ENCODE assay signal across 17 cellular contexts in the genomic region with DNA sequence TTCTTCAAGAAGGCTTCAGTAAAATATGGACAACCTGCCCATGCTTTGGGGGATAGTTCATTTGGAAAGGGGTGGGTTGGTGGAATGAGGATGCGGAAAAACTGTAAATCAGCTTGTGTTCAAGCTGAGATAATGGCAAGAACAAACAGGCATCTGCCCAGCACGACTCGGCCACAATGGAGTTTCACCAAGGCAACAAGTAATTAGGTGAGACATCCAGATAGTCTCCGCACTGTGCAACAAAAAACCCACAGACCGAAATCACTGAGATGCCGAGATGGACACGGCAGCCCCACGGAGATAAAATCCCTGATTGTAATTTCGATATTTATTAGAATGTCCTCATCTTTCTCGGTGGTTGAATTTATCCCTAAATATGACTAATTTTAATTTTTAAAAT.
DNase-seq lines count a peak whose midpoint lies in the region; ATAC-seq and TF ChIP-seq lines count a peak whose summit lies in the region.
"Had no signal": no experiment of that assay in that cellular context is flagged by ENCODE, and none has a peak within 500 bp of the region (broad histone marks: within the 10 kb centered on the region; RNA-seq: fewer than 3 reads in every experiment).

No MANE protein-coding gene starts in this region.

- H3K9me3 ChIP-seq in Karpas-422 (ENCODE audit: low read length) (no peaks in the 10 kb centered on the region), neural progenitor cell (ENCODE audit: low read depth) (no peaks in the 10 kb centered on the region), gastrocnemius medialis (no peaks in the 10 kb centered on the region)

- 77 to 83% methylated on average over 10 of the region's 10 CpGs for WGBS in lower leg skin, 2 donors

- no peak overlapping the region for H3K27ac ChIP-seq in Karpas-422 (ENCODE audit: low read length)
- H3K27ac ChIP-seq in neural progenitor cell: no peak overlapping the region
- H3K27ac ChIP-seq in gastrocnemius medialis: no peak overlapping the region

- H4K20me1 ChIP-seq in Karpas-422 (ENCODE audit: insufficient read depth, low read depth, low read length) (no peaks in the 10 kb centered on the region), neural progenitor cell (ENCODE audit: low read depth) (no peaks in the 10 kb centered on the region)

- H3K36me3 Mint-ChIP-seq in neural progenitor cell: no peaks in the 10 kb centered on the region
- H3K36me3 Mint-ChIP-seq: CD14-positive monocyte had no signal

- H2AFZ ChIP-seq in Karpas-422 (ENCODE audit: low read length) (no peak overlapping the region), neural progenitor cell (replicated peaks) (no peak overlapping the region)

- in situ Hi-C loops in gastrocnemius medialis (cut with MboI; ENCODE audit: low sequenced_read_pairs in 4 of 4): no loop called here

- H3K4me3 Mint-ChIP-seq in neural progenitor cell: no peak overlapping the region
- H3K4me3 Mint-ChIP-seq: CD14-positive monocyte had no signal

- no peaks in the 10 kb centered on the region for H3K79me2 ChIP-seq in Karpas-422 (ENCODE audit: low read length)
- no peaks in the 10 kb centered on the region for H3K79me2 ChIP-seq in neural progenitor cell (ENCODE audit: low read depth)

- H3K9ac ChIP-seq in Karpas-422 (ENCODE audit: low read length): no peak overlapping the region
- H3K9ac ChIP-seq in neural progenitor cell: no peak overlapping the region

- TF ChIP-seq CTCF in neural progenitor cell (IDR thresholded peaks at IDR 0.05) (no peak), lower leg skin (IDR thresholded peaks at IDR 0.05) (no peak), gastrocnemius medialis (IDR thresholded peaks at IDR 0.05 in 4 of 5, conservative IDR thresholded peaks at IDR 0.05 in 1 of 5) (no peak)

- peaks cover 3% of the 10 kb centered on the region for H3K27me3 Mint-ChIP-seq in neural progenitor cell (ENCODE audit: insufficient read depth, low read depth)

- H3K4me2 ChIP-seq in Karpas-422 (ENCODE audit: low read depth, low read length, poor library complexity, severe bottlenecking) (no peak overlapping the region), neural progenitor cell (no peak overlapping the region)

- no peaks in the 10 kb centered on the region for H3K36me3 ChIP-seq in Karpas-422 (ENCODE audit: insufficient read depth, low read length)
- H3K36me3 ChIP-seq in neural progenitor cell: no peaks in the 10 kb centered on the region
- no peaks in the 10 kb centered on the region for H3K36me3 ChIP-seq in gastrocnemius medialis

- H3K4me1 ChIP-seq in Karpas-422 (ENCODE audit: low read length): peaks cover 3% of the 10 kb centered on the region; the same call in 1 of the 2 replicates
- peaks cover 24% of the 10 kb centered on the region for H3K4me1 ChIP-seq in neural progenitor cell
- H3K4me1 ChIP-seq in gastrocnemius medialis: no peaks in the 10 kb centered on the region

- intact Hi-C loops in lower leg skin (cut with DNase I; ENCODE audit: low total_unique reads) (no loop called here), gastrocnemius medialis (cut with DNase I; ENCODE audit: low total_unique reads) (no loop called here)

- H3K27me3 ChIP-seq in Karpas-422 (ENCODE audit: low read length) (no peaks in the 10 kb centered on the region), neural progenitor cell (no peaks in the 10 kb centered on the region), gastrocnemius medialis (no peaks in the 10 kb centered on the region)

- ATAC-seq in HG03097 (IDR thresholded peaks at IDR 0.05; ENCODE audit: low FRiP score, unreplicated experiment): no peak
- no peak for ATAC-seq in gastrocnemius medialis
- ATAC-seq: SK-N-SH treated with all-trans-retinoic acid at 6 μM for 48 hours had no signal

- no peaks in the 10 kb centered on the region for H3K9me3 Mint-ChIP-seq in neural progenitor cell

- no peaks in the 10 kb centered on the region for H3F3A ChIP-seq in neural progenitor cell (ENCODE audit: low read depth)

- H3K9me2 ChIP-seq in Karpas-422 (replicated peaks; ENCODE audit: insufficient read depth, low read length): no peaks in the 10 kb centered on the region

- TF ChIP-seq POLR2A in lower leg skin (IDR thresholded peaks at IDR 0.05): no peak
- no peak for TF ChIP-seq POLR2A in gastrocnemius medialis (IDR thresholded peaks at IDR 0.05)

- no peak overlapping the region for H3K4me3 ChIP-seq in Karpas-422 (ENCODE audit: low read length)
- H3K4me3 ChIP-seq in neural progenitor cell: no peak overlapping the region
- no peak overlapping the region for H3K4me3 ChIP-seq in lower leg skin (ENCODE audit: low read depth, poor library complexity, severe bottlenecking)
- no peak overlapping the region for H3K4me3 ChIP-seq in gastrocnemius medialis

- DNase-seq in Karpas-422 (peak; percentile 5), NCI-H187 treated with DMSO at 0.1 percent for 48 hours (lab: John Stamatoyannopoulos, UW) (peak; percentile 35), NCI-H748 treated with DMSO at 0.1 percent for 48 hours (lab: John Stamatoyannopoulos, UW) (peak; percentile 87), neural progenitor cell (ENCODE audit: low spot score) (peak; percentile 23), lower leg skin (ENCODE audit: low spot score in 2 of 2) (no peak), gastrocnemius medialis (no peak)
- DNase-seq: ACHN, AML-193, HCEC 1CT, IMR-90, NCI-H1436, NCI-H2107, NCI-H446, SHP77 treated with DMSO at 0.1 percent for 48 hours had no signal

- peaks cover 8% of the 10 kb centered on the region for H3K4me1 Mint-ChIP-seq in neural progenitor cell
- H3K4me1 Mint-ChIP-seq: CD14-positive monocyte had no signal

- no peak overlapping the region for H3K27ac Mint-ChIP-seq in neural progenitor cell
- H3K27ac Mint-ChIP-seq: CD14-positive monocyte had no signal

Comparison
In these comparisons a context has a peak if more than half of its experiments do, and no peak if none do; other contexts are left out.
1. DNase-seq: peak in Karpas-422 (single experiment), NCI-H187 treated with DMSO at 0.1 percent for 48 hours (single experiment), NCI-H748 treated with DMSO at 0.1 percent for 48 hours (single experiment) and neural progenitor cell (single experiment); none in lower leg skin (0 of 2) and gastrocnemius medialis (0 of 2).